9 cellular contexts compared by ENCODE assay signal in the genomic region with DNA sequence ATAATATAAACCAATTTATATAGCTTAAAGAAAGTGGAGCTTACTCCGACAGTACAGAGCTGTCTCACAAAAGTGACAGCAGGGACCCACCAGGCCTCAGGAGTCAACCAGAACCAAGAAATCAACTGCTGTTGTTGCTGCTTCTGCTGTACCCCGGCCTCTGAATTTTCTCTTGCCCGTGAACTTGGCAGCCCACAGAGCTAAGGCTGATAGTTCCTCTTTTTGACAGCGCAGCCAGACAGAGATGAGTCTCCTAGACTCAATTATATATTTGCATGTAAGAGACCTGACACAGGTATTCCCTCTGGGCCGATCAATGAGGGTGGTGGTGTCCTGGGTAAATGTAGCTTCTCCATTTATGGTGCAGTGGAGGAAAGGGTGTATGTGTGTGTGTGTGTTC.
DNase-seq lines count a peak whose midpoint lies in the region; ATAC-seq and TF ChIP-seq lines count a peak whose summit lies in the region.
"Had no signal": no experiment of that assay in that cellular context is flagged by ENCODE, and none has a peak within 500 bp of the region (broad histone marks: within the 10 kb centered on the region; RNA-seq: fewer than 3 reads in every experiment).

No MANE protein-coding gene starts in this region.

- ATAC-seq in GM19043 (IDR thresholded peaks at IDR 0.05; ENCODE audit: low read depth, unreplicated experiment) (peak; percentile 97), HG02623 (IDR thresholded peaks at IDR 0.05; ENCODE audit: unreplicated experiment) (peak; percentile 98), HG03469 (IDR thresholded peaks at IDR 0.05; ENCODE audit: unreplicated experiment) (peak; percentile 100), mucosa of descending colon (peak; percentile 40), left colon (no peak)
- ATAC-seq: activated naive CD4-positive, alpha-beta T cell treated with anti-CD3 and anti-CD28 coated beads, Interleukin-2, amount 50 U/mL, for 72 hours had no signal

- no peak for TF ChIP-seq CTCF in mucosa of descending colon (IDR thresholded peaks at IDR 0.05)
- no peak for TF ChIP-seq CTCF in chondrocyte (IDR thresholded peaks at IDR 0.05)

- no peaks in the 10 kb centered on the region for H3K36me3 ChIP-seq in mucosa of descending colon (ENCODE audit: low read depth)
- H3K36me3 ChIP-seq: ovary had no signal

- no peak overlapping the region for H3K4me3 Mint-ChIP-seq in chondrocyte (ENCODE audit: unreplicated experiment)

- no peaks in the 10 kb centered on the region for H3K27me3 Mint-ChIP-seq in chondrocyte (ENCODE audit: low read depth)

- no peak overlapping the region for H3K4me3 ChIP-seq in mucosa of descending colon
- H3K4me3 ChIP-seq: ovary had no signal

- no peaks in the 10 kb centered on the region for H3K36me3 Mint-ChIP-seq in chondrocyte (ENCODE audit: low read depth)
- H3K36me3 Mint-ChIP-seq: activated naive CD4-positive, alpha-beta T cell treated with anti-CD3 and anti-CD28 coated beads, Interleukin-2, amount 50 U/mL, for 72 hours had no signal

- no peak for DNase-seq in mucosa of descending colon
- DNase-seq in left colon: no peak
- DNase-seq in chondrocyte (ENCODE audit: low spot score): no peak
- DNase-seq in activated effector memory CD4-positive, alpha-beta T cell treated with anti-CD3 and anti-CD28 coated beads, Interleukin-2, amount 50 U/mL, for 16 hours: no peak
- DNase-seq: ovary had no signal

- H3K9me3 ChIP-seq in mucosa of descending colon: no peaks in the 10 kb centered on the region
- H3K9me3 ChIP-seq: ovary had no signal

- peaks cover 4% of the 10 kb centered on the region for H3K9me3 Mint-ChIP-seq in chondrocyte (ENCODE audit: low read depth)
- H3K9me3 Mint-ChIP-seq: activated naive CD4-positive, alpha-beta T cell treated with anti-CD3 and anti-CD28 coated beads, Interleukin-2, amount 50 U/mL, for 72 hours had no signal

- H3K4me1 Mint-ChIP-seq in chondrocyte (ENCODE audit: low read depth): peaks cover 30% of the 10 kb centered on the region

- no peaks in the 10 kb centered on the region for H3K4me1 ChIP-seq in mucosa of descending colon (ENCODE audit: low read depth)

- no peak overlapping the region for H3K27ac Mint-ChIP-seq in chondrocyte (ENCODE audit: unreplicated experiment)

- intact Hi-C loops in mucosa of descending colon (cut with DNase I, micrococcal nuclease) (no loop called here), left colon (cut with DNase I, micrococcal nuclease) (no loop called here)
